Comparison of ENCODE assay signal across 2 cellular contexts in the genomic region with DNA sequence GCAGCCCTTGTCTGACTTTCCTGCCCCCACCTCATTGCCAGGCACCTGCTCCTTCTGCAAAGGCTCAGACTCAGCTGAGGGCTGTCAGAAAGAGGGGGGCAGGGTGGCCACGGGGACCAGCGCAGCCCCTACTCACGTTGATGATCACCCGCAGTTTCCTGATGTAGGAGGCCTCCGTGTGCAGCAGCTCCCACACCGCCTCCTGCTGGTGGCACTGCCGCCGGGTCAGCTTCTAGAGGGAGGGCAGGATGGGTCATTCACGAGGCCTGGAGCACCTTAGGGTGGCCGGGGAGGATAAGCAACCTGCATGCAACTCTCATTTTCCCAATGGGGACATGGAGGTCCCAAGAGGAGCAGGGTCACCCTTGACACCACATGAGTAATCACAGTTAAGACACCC.
TF ChIP-seq lines count a peak whose summit lies in the region.

No MANE protein-coding gene starts in this region.

TF ChIP-seq in SK-N-SH, 30 proteins besides CTCF, POLR2A, EP300 and RAD21 (continued from another document):
- no peak for TF ChIP-seq ELF1 (IDR thresholded peaks at IDR 0.05)
- no peak for TF ChIP-seq CHD2 (IDR thresholded peaks at IDR 0.05; ENCODE audit: low read length, partially characterized antibody)
- TF ChIP-seq FOXJ3 (CRISPR knock-in tag; IDR thresholded peaks at IDR 0.05): no peak
- TF ChIP-seq, protein P1, sequence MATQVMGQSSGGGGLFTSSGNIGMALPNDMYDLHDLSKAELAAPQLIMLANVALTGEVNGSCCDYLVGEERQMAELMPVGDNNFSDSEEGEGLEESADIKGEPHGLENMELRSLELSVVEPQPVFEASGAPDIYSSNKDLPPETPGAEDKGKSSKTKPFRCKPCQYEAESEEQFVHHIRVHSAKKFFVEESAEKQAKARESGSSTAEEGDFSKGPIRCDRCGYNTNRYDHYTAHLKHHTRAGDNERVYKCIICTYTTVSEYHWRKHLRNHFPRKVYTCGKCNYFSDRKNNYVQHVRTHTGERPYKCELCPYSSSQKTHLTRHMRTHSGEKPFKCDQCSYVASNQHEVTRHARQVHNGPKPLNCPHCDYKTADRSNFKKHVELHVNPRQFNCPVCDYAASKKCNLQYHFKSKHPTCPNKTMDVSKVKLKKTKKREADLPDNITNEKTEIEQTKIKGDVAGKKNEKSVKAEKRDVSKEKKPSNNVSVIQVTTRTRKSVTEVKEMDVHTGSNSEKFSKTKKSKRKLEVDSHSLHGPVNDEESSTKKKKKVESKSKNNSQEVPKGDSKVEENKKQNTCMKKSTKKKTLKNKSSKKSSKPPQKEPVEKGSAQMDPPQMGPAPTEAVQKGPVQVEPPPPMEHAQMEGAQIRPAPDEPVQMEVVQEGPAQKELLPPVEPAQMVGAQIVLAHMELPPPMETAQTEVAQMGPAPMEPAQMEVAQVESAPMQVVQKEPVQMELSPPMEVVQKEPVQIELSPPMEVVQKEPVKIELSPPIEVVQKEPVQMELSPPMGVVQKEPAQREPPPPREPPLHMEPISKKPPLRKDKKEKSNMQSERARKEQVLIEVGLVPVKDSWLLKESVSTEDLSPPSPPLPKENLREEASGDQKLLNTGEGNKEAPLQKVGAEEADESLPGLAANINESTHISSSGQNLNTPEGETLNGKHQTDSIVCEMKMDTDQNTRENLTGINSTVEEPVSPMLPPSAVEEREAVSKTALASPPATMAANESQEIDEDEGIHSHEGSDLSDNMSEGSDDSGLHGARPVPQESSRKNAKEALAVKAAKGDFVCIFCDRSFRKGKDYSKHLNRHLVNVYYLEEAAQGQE (IDR thresholded peaks at IDR 0.05; ENCODE audit: low read depth, low read length): no peak
- no peak for TF ChIP-seq FOXM1 (IDR thresholded peaks at IDR 0.05; ENCODE audit: low read depth)
- TF ChIP-seq GATA2 (CRISPR knock-in tag; IDR thresholded peaks at IDR 0.05): no peak
- no peak for TF ChIP-seq POLR2AphosphoS5 (IDR thresholded peaks at IDR 0.05; ENCODE audit: low read depth, low read length)

TF ChIP-seq in SK-N-SH treated with all-trans-retinoic acid at 6 μM for 48 hours, 23 proteins besides CTCF, POLR2A, EP300 and RAD21 (continued from another document):
- no peak for TF ChIP-seq TSHZ2 (CRISPR knock-in tag; IDR thresholded peaks at IDR 0.05)
TF ChIP-seq in SK-N-SH treated with all-trans-retinoic acid at 6 μM for 48 hours: peak in this region for 0.
